8 cellular contexts compared by ENCODE assay signal in the genomic region with DNA sequence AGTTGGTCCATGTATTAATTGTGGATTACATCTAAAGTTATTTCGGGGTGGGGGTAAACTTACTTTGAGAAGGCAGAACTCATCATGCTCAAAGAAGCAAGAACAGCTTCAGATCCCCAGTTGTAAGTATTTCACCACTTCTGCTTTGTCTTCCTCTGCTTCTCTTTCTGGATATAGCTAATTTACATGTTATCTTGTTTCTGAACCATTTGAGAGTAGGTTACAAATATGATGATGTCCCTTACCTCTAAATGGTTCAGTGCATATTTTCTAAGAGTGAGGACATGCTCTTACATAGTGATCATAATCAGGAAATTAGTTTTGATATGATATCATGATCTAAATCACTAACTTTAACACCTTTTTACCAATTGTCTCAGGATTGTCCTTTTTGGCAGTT. TPM values are rescaled to one million over a fixed set of nuclear protein-coding genes. Genes with fewer than 3 reads are reported as not detected.
A peak's percentile ranks its signal among the peaks of the same experiment; 100 is the strongest.
DNase-seq lines count a peak whose midpoint lies in the region; ATAC-seq, FAIRE-seq and TF ChIP-seq lines count a peak whose summit lies in the region.

No MANE protein-coding gene starts in this region.

- H3K79me2 ChIP-seq in H9 (ENCODE audit: insufficient read depth, low read length), result peaks cover 37% of the 10 kb centered on the region; the same call in 1 of the 2 replicates

- H3K9ac ChIP-seq in skeletal muscle satellite cell (ENCODE audit: low read depth, low read length), result peak overlapping the region; percentile 78
- no peak overlapping the region for H3K9ac ChIP-seq in H9 (ENCODE audit: extremely low read depth, insufficient read length, low read length)

- H3K4me1 ChIP-seq in skeletal muscle satellite cell (ENCODE audit: control insufficient read depth, insufficient read depth, low read length), result peaks cover 75% of the 10 kb centered on the region
- peaks cover 16% of the 10 kb centered on the region for H3K4me1 ChIP-seq in testis
- peaks cover 25% of the 10 kb centered on the region; the same call in 1 of the 2 replicates for H3K4me1 ChIP-seq in H9 (ENCODE audit: insufficient read depth, low read length)

- no peak overlapping the region for H3K18ac ChIP-seq in H9 (ENCODE audit: insufficient read length, low read depth, low read length)

- H3K4me3 Mint-ChIP-seq in H9, result no peak overlapping the region

- H2BK12ac ChIP-seq in H9 (ENCODE audit: insufficient read length, low read depth, low read length), result no peak overlapping the region

- H3K4me2 ChIP-seq in skeletal muscle satellite cell (ENCODE audit: low read length), result peak overlapping the region; percentile 79
- no peak overlapping the region for H3K4me2 ChIP-seq in H9 (ENCODE audit: insufficient read depth, insufficient read length, low read length)

- TF ChIP-seq CTCF in testis (IDR thresholded peaks at IDR 0.05) (no peak), D721Med (IDR thresholded peaks at IDR 0.05; ENCODE audit: insufficient read depth, missing control alignments) (no peak), H9 (conservative IDR thresholded peaks at IDR 0.05) (no peak)

- no peaks in the 10 kb centered on the region for H3K9me3 Mint-ChIP-seq in H9

- H3K27me3 Mint-ChIP-seq in H9 (ENCODE audit: low read depth), result no peaks in the 10 kb centered on the region

- DNase-seq in NOMO-1 (lab: John Stamatoyannopoulos, UW; ENCODE audit: unreplicated experiment in 2 of 2) (peak; percentile 49 to 95), testis (no peak), D721Med (ENCODE audit: insufficient read length, low spot score) (no peak), kidney tubule cell (ENCODE audit: low spot score) (no peak), H9 (no peak)

- no peak overlapping the region for H3K23ac ChIP-seq in H9 (ENCODE audit: insufficient read length, low read depth, low read length)

- no peak overlapping the region for H4K91ac ChIP-seq in H9 (ENCODE audit: insufficient read length, low read depth, low read length)

- H3K4me1 Mint-ChIP-seq in H9, result peaks cover 37 to 42% of the 10 kb centered on the region in 2 experiments

- ATAC-seq in GM19025 (IDR thresholded peaks at IDR 0.05; ENCODE audit: low read depth, unreplicated experiment) (peak; percentile 42), HG02798 (IDR thresholded peaks at IDR 0.05; ENCODE audit: poor library complexity, unreplicated experiment) (peak; percentile 73)

- no peaks in the 10 kb centered on the region for H3K23me2 ChIP-seq in H9 (ENCODE audit: insufficient read length, low read depth, low read length, poor library complexity, severe bottlenecking)

- H2BK120ac ChIP-seq in H9 (ENCODE audit: low read depth, low read length, poor library complexity, severe bottlenecking), result no peak overlapping the region

- no peak for TF ChIP-seq POLR2A in testis (IDR thresholded peaks at IDR 0.05)

- H4K8ac ChIP-seq in H9 (replicated peaks; ENCODE audit: insufficient read length, low read depth, low read length), result no peak overlapping the region

- no peaks in the 10 kb centered on the region for H4K20me1 ChIP-seq in H9 (ENCODE audit: control insufficient read depth, insufficient read depth, insufficient read length)

- 88 to 93% methylated on average over 1 of the region's 1 CpG for WGBS in testis, 2 donors
- WGBS in H9 (ENCODE audit: extremely low coverage, insufficient read length, low lambda C conversion rate), result no CpG with 5 or more reads among the region's 1 CpG

- FAIRE-seq in D721Med (lab: Jason Lieb, UNC), result no peak

- no peak overlapping the region for H4K5ac ChIP-seq in H9 (ENCODE audit: insufficient read length, low read depth, low read length)

- no peak overlapping the region for H2AFZ ChIP-seq in H9 (ENCODE audit: low read length)

- no peak overlapping the region for H2BK20ac ChIP-seq in H9 (ENCODE audit: low read depth, low read length, poor library complexity, severe bottlenecking)

- H3K36me3 ChIP-seq in skeletal muscle satellite cell (ENCODE audit: insufficient read depth, low read length), result peaks cover 6% of the 10 kb centered on the region
- no peaks in the 10 kb centered on the region for H3K36me3 ChIP-seq in testis (ENCODE audit: low read depth, missing control alignments)

- no peak overlapping the region for H2BK5ac ChIP-seq in H9 (ENCODE audit: insufficient read length, low read length)

- H3K4ac ChIP-seq in H9 (ENCODE audit: low read depth, low read length), result no peak overlapping the region

- no peaks in the 10 kb centered on the region for H3K27me3 ChIP-seq in skeletal muscle satellite cell (ENCODE audit: control insufficient read depth, insufficient read depth, low read length)
- no peaks in the 10 kb centered on the region for H3K27me3 ChIP-seq in testis
- H3K27me3 ChIP-seq in H9 (ENCODE audit: insufficient read depth, low read length), result no peaks in the 10 kb centered on the region

- H3K27ac ChIP-seq in testis, result no peak overlapping the region
- no peak overlapping the region for H3K27ac ChIP-seq in H9 (ENCODE audit: insufficient read length, low read depth, low read length)

- no peak overlapping the region for H3K27ac Mint-ChIP-seq in H9

- H2AK5ac ChIP-seq in H9 (ENCODE audit: insufficient read length, low read length), result no peak overlapping the region

- no peak overlapping the region for H3K14ac ChIP-seq in H9 (ENCODE audit: insufficient read depth, low read length)

- no peak overlapping the region for H3K56ac ChIP-seq in H9 (ENCODE audit: insufficient read length, low read depth, low read length)

- peak overlapping the region; percentile 3 for H3K4me3 ChIP-seq in skeletal muscle satellite cell (ENCODE audit: low read length)
- H3K4me3 ChIP-seq in testis, result no peak overlapping the region

- peaks cover 3% of the 10 kb centered on the region for H3K79me1 ChIP-seq in H9 (ENCODE audit: insufficient read depth, low read depth, low read length, poor library complexity, severe bottlenecking)

- no peak overlapping the region for H2BK15ac ChIP-seq in H9 (ENCODE audit: low read depth, low read length)

- no peak overlapping the region for H3T11ph ChIP-seq in H9 (ENCODE audit: low read length)

- H3K36me3 Mint-ChIP-seq in H9 (ENCODE audit: insufficient read depth in 1 of 3, low read depth in 3 of 3), result no peaks in the 10 kb centered on the region; a peak in 1 of 7 replicates

- intact Hi-C loops in testis (cut with DNase I; ENCODE audit: low total_unique reads), result no loop called here

- no peaks in the 10 kb centered on the region for H3K9me3 ChIP-seq in skeletal muscle satellite cell (replicated peaks; ENCODE audit: low read length)
- no peaks in the 10 kb centered on the region for H3K9me3 ChIP-seq in testis
- H3K9me3 ChIP-seq in H9 (ENCODE audit: control insufficient read depth, low read depth, low read length), result no peaks in the 10 kb centered on the region

RNA-seq across cellular contexts. Expression of gene TRIO, which starts 11.9 kb away (rescaled TPM):
- total RNA-seq in skeletal muscle satellite cell (2012; rRNA removed), result 692 and 744 TPM in 2 replicates
- total RNA-seq in testis (100 to 1,000 TPM; 249 to 295 TPM), H9 (2021) (82.9 and 87.8 TPM in 2 replicates)
- polyA plus RNA-seq in testis (ENCODE audit: insufficient read depth, low read depth, low replicate concordance), result 47.2 TPM

Comparison
In these comparisons a context has a peak if more than half of its experiments do, and no peak if none do; other contexts are left out.
1. DNase-seq: peak in NOMO-1 (2 of 2); none in testis (single experiment), D721Med (single experiment), kidney tubule cell (single experiment) and H9 (single experiment).